Comparison of ENCODE assay signal across 10 cellular contexts in genomic region chr22:46373838-46374662, GRCh38. TPM values are rescaled to one million over a fixed set of nuclear protein-coding genes. Genes with fewer than 3 reads are reported as not detected.
DNase-seq lines count a peak whose midpoint lies in the region; ATAC-seq, FAIRE-seq and TF ChIP-seq lines count a peak whose summit lies in the region.
"Had no signal": no experiment of that assay in that cellular context is flagged by ENCODE, and none has a peak within 500 bp of the region (broad histone marks: within the 10 kb centered on the region; RNA-seq: fewer than 3 reads in every experiment).

No MANE protein-coding gene starts in this region.

- no peak overlapping the region for H3K4me3 ChIP-seq in GM12865 (ENCODE audit: low read depth, low read length)
- no peak overlapping the region for H3K4me3 ChIP-seq in small intestine (ENCODE audit: low read depth in 1 of 2, low read length in 2 of 2)

- no peak for TF ChIP-seq CTCF in GM12865 (IDR thresholded peaks at IDR 0.05; ENCODE audit: insufficient read depth, low read depth, low read length, missing control alignments)

- H3K4me1 ChIP-seq in small intestine (ENCODE audit: control insufficient read depth in 2 of 2, insufficient read depth in 1 of 2, low read depth in 1 of 2, low read length in 1 of 2), result peaks cover 3 to 5% of the 10 kb centered on the region in 2 donors

- no peaks in the 10 kb centered on the region for H3K27me3 ChIP-seq in small intestine (ENCODE audit: control insufficient read depth in 2 of 2, insufficient read depth in 2 of 2, low read length in 2 of 2)

- peak; percentile 43 for DNase-seq in GM12865 (ENCODE audit: low read depth)
- peak; percentile 24 for DNase-seq in NCI-H2029 treated with DMSO at 0.1 percent for 48 hours (lab: John Stamatoyannopoulos, UW)
- DNase-seq in astrocyte of the hippocampus (ENCODE audit: low read depth, low spot score), result peak; percentile 84
- DNase-seq in small intestine, result peak; percentile 60
- no peak for DNase-seq in NOMO-1 treated with dmso at 0.1 percent for 144 hours (lab: John Stamatoyannopoulos, UW; ENCODE audit: unreplicated experiment)
- no peak for DNase-seq in mucosa of gallbladder (ENCODE audit: low spot score)
- no peak for DNase-seq in islet precursor cell
- DNase-seq: activated CD4-positive, alpha-beta T cell treated with anti-CD3 and anti-CD28 coated beads for 4 hours; IMR-90 had no signal

- no peaks in the 10 kb centered on the region for H3K36me3 ChIP-seq in small intestine (ENCODE audit: control insufficient read depth in 2 of 2, insufficient read depth in 2 of 2, low read length in 2 of 2)

- H3K9me3 ChIP-seq in small intestine (ENCODE audit: control insufficient read depth, low read depth), result no peaks in the 10 kb centered on the region

- no peak for FAIRE-seq in small intestine (lab: Jason Lieb, UNC)

- WGBS in small intestine, 3 donors, result 10 to 34% (median 17%) methylated on average over 34 of the region's 34 CpGs

- H3K27ac ChIP-seq in small intestine (ENCODE audit: low read depth in 1 of 2, low read length in 1 of 2), result no peak overlapping the region

- no peak for ATAC-seq in HG02885 (IDR thresholded peaks at IDR 0.05; ENCODE audit: poor library complexity, unreplicated experiment)

RNA-seq across cellular contexts. Expression of gene TRMU, which starts 38.5 kb away (rescaled TPM):
- 10 to 100 TPM; 17.0 to 38.5 (median 30.2) TPM for polyA plus RNA-seq in small intestine
- 43.5 TPM for total RNA-seq in mucosa of gallbladder

Comparison
In these comparisons a context has a peak if more than half of its experiments do, and no peak if none do; other contexts are left out.
1. DNase-seq: peak in GM12865 (single experiment), NCI-H2029 treated with DMSO at 0.1 percent for 48 hours (single experiment), astrocyte of the hippocampus (single experiment) and small intestine (single experiment); none in NOMO-1 treated with dmso at 0.1 percent for 144 hours (single experiment), mucosa of gallbladder (single experiment) and islet precursor cell (single experiment).